In genomic region chr1:85326381-85326780, GRCh38 we compare ENCODE assay signal across 18 cellular contexts. TPM values are rescaled to one million over a fixed set of nuclear protein-coding genes. Genes with fewer than 3 reads are reported as not detected.
A peak's percentile ranks its signal among the peaks of the same experiment; 100 is the strongest.
DNase-seq lines count a peak whose midpoint lies in the region; ATAC-seq and TF ChIP-seq lines count a peak whose summit lies in the region.
"Had no signal": no experiment of that assay in that cellular context is flagged by ENCODE, and none has a peak within 500 bp of the region (broad histone marks: within the 10 kb centered on the region; RNA-seq: fewer than 3 reads in every experiment).

No MANE protein-coding gene starts in this region.

- no peaks in the 10 kb centered on the region; the same call in 1 of the 2 replicates for H3K9me2 ChIP-seq in HCT116 (ENCODE audit: insufficient read depth)

- no peak overlapping the region for H3K9ac ChIP-seq in HCT116 (ENCODE audit: low read length)

- CTCF ChIA-PET in HCT116 (lab: Charles Lee): no interaction called here

- H3K4me1 ChIP-seq in HCT116 (ENCODE audit: control insufficient read depth in 1 of 2, insufficient read depth in 2 of 2, low read length in 2 of 2): peaks cover 57 to 71% of the 10 kb centered on the region in 2 experiments
- peaks cover 13% of the 10 kb centered on the region for H3K4me1 ChIP-seq in mucosa of descending colon (ENCODE audit: low read depth)
- H3K4me1 ChIP-seq in effector memory CD4-positive, alpha-beta T cell (ENCODE audit: control insufficient read depth, insufficient read depth, low read length, poor library complexity, severe bottlenecking): no peaks in the 10 kb centered on the region
- peaks cover 12 to 36% (median 27%) of the 10 kb centered on the region in 12 donors for H3K4me1 ChIP-seq in heart left ventricle

- intact Hi-C loops in HCT116 (cut with micrococcal nuclease): no loop called here
- intact Hi-C loops in mucosa of descending colon (cut with DNase I, micrococcal nuclease): no loop called here
- intact Hi-C loops in heart left ventricle (cut with DNase I): no loop called here

- no peaks in the 10 kb centered on the region for H4K20me1 ChIP-seq in HCT116 (ENCODE audit: insufficient read depth)

- no peak overlapping the region for H2AFZ ChIP-seq in HCT116 (ENCODE audit: low read depth, low read length, poor library complexity, severe bottlenecking)

- no peak overlapping the region for H3K4me3 ChIP-seq in HCT116 (replicated peaks in 1 of 2; ENCODE audit: low read depth in 1 of 2, low read length in 2 of 2)
- H3K4me3 ChIP-seq in epithelial cell of esophagus (ENCODE audit: low read length): no peak overlapping the region
- no peak overlapping the region for H3K4me3 ChIP-seq in mucosa of descending colon
- no peak overlapping the region for H3K4me3 ChIP-seq in effector memory CD4-positive, alpha-beta T cell (ENCODE audit: insufficient read depth, low read depth, low read length, poor library complexity, severe bottlenecking)
- no peak overlapping the region for H3K4me3 ChIP-seq in heart left ventricle
- H3K4me3 ChIP-seq: K562, MG63, SK-N-MC had no signal

- H3K27me3 ChIP-seq in HCT116 (ENCODE audit: insufficient read depth, low read length) (no peaks in the 10 kb centered on the region), heart left ventricle (no peaks in the 10 kb centered on the region)
- no peaks in the 10 kb centered on the region for H3K27me3 ChIP-seq in effector memory CD4-positive, alpha-beta T cell (replicated peaks; ENCODE audit: control insufficient read depth, insufficient read depth, low read length, poor library complexity, severe bottlenecking)
- H3K27me3 ChIP-seq: MG63 had no signal

- H3K4me2 ChIP-seq in HCT116 (ENCODE audit: low read length): peak overlapping the region; percentile 68

- RAD21 ChIA-PET in HCT116 (lab: Charles Lee; ENCODE audit: low non-redundant PET in 1 of 2, low total read pairs in 2 of 2, uncharacterized antibody in 2 of 2, unreplicated experiment in 2 of 2): no interaction called here

- TF ChIP-seq RAD21 in HCT116 (IDR thresholded peaks at IDR 0.05; ENCODE audit: low read depth): no peak

- no peak overlapping the region for H3K27ac ChIP-seq in HCT116 (ENCODE audit: low read depth, low read length)
- H3K27ac ChIP-seq in substantia nigra (ENCODE audit: low read depth, low read length, poor library complexity, severe bottlenecking): no peak overlapping the region
- no peak overlapping the region for H3K27ac ChIP-seq in effector memory CD4-positive, alpha-beta T cell (ENCODE audit: insufficient read depth, low read length, poor library complexity, severe bottlenecking)
- H3K27ac ChIP-seq in heart left ventricle: no peak overlapping the region
- H3K27ac ChIP-seq: C4-2B, SK-N-MC had no signal

- H3K9me3 ChIP-seq in HCT116 (ENCODE audit: control insufficient read depth in 1 of 2, insufficient read depth in 1 of 2, low read depth in 1 of 2, low read length in 2 of 2) (no peaks in the 10 kb centered on the region), mucosa of descending colon (no peaks in the 10 kb centered on the region), heart left ventricle (no peaks in the 10 kb centered on the region)
- H3K9me3 ChIP-seq in effector memory CD4-positive, alpha-beta T cell (ENCODE audit: control insufficient read depth, low read length): no peaks in the 10 kb centered on the region
- H3K9me3 ChIP-seq: MG63 had no signal

- TF ChIP-seq POLR2A in HCT116 (IDR thresholded peaks at IDR 0.05; ENCODE audit: borderline replicate concordance, extremely low read depth, insufficient read depth, insufficient read length): no peak
- TF ChIP-seq POLR2A in heart left ventricle (IDR thresholded peaks at IDR 0.05): no peak

- ATAC-seq in HCT116: no peak
- peak; percentile 6 for ATAC-seq in mucosa of descending colon
- no peak for ATAC-seq in heart left ventricle
- ATAC-seq: K562 had no signal

- no peak for DNase-seq in HCT116 (ENCODE audit: low read depth, low spot score)
- DNase-seq in NCI-H82 treated with DMSO at 0.1 percent for 48 hours (lab: John Stamatoyannopoulos, UW; ENCODE audit: unreplicated experiment): peak; percentile 42
- peak; percentile 17 for DNase-seq in epithelial cell of esophagus (ENCODE audit: low read depth)
- no peak for DNase-seq in mucosa of descending colon
- DNase-seq in substantia nigra (lab: John Stamatoyannopoulos, UW): no peak
- no peak for DNase-seq in effector memory CD4-positive, alpha-beta T cell
- DNase-seq in HCEC 1CT: no peak
- DNase-seq in heart left ventricle: no peak
- DNase-seq: CD8-positive, alpha-beta memory T cell; GDM1; MG63; NCI-H1436; NCI-H187 treated with DMSO at 0.1 percent for 48 hours; NCI-H510A; Right ventricle myocardium superior had no signal

- no peaks in the 10 kb centered on the region for H3K79me2 ChIP-seq in HCT116 (ENCODE audit: insufficient read depth, low read length)

- POLR2A ChIA-PET in HCT116 (lab: Charles Lee): interaction anchor here (0.5 to 1.4 kb wide), 2 partner anchors 255 to 1484 kb away, joined by 3 read pairs; no protein-coding TSS in a partner anchor

- BruUV-seq in HCT116 (replicated peaks; lab: Mats Ljungman, UMichigan): no TSS peak

- TF ChIP-seq CTCF in HCT116 (IDR thresholded peaks at IDR 0.05 in 2 of 3, conservative IDR thresholded peaks at IDR 0.05 in 1 of 3; ENCODE audit: borderline replicate concordance in 1 of 3, insufficient read depth in 1 of 3, low read depth in 2 of 3, low read length in 2 of 3): no peak
- TF ChIP-seq CTCF in epithelial cell of esophagus (IDR thresholded peaks at IDR 0.05; ENCODE audit: insufficient read depth, low read depth, low read length, missing control alignments): no peak
- no peak for TF ChIP-seq CTCF in mucosa of descending colon (IDR thresholded peaks at IDR 0.05)
- TF ChIP-seq CTCF in heart left ventricle (IDR thresholded peaks at IDR 0.05): no peak

- no peaks in the 10 kb centered on the region for H3K36me3 ChIP-seq in HCT116 (ENCODE audit: control insufficient read depth in 1 of 2, insufficient read depth in 2 of 2, low read length in 2 of 2)
- no peaks in the 10 kb centered on the region for H3K36me3 ChIP-seq in mucosa of descending colon (ENCODE audit: low read depth)
- no peaks in the 10 kb centered on the region for H3K36me3 ChIP-seq in effector memory CD4-positive, alpha-beta T cell (ENCODE audit: control insufficient read depth, insufficient read depth, low read length)
- no peaks in the 10 kb centered on the region for H3K36me3 ChIP-seq in heart left ventricle

- 77 to 89% (median 82%) methylated on average over 2 of the region's 2 CpGs for WGBS in heart left ventricle, 4 donors

TF ChIP-seq in HCT116, 20 proteins besides CTCF, POLR2A, EP300 and RAD21:
- TF ChIP-seq SP1 (IDR thresholded peaks at IDR 0.05; ENCODE audit: low read depth) (no peak), EZH2 (IDR thresholded peaks at IDR 0.05) (no peak), SRF (IDR thresholded peaks at IDR 0.05; ENCODE audit: low read depth) (0 out of 2 replicates have a peak, but pooled peaks have one; percentile 4), CEBPB (IDR thresholded peaks at IDR 0.05; ENCODE audit: low read depth) (no peak), JUND (IDR thresholded peaks at IDR 0.05) (0 out of 2 replicates have a peak, but pooled peaks have one; percentile 2), TCF7L2 (IDR thresholded peaks at IDR 0.05; ENCODE audit: borderline replicate concordance, extremely low read depth, insufficient read depth, insufficient read length) (no peak), MAX (IDR thresholded peaks at IDR 0.05) (peak; percentile 5; the same call in 1 of the 2 replicates), ZNF274 (IDR thresholded peaks at IDR 0.05; ENCODE audit: low read depth, low read length) (no peak)
TF ChIP-seq in HCT116: peak in this region for 3.

RNA-seq across cellular contexts. Expression of gene BCL10, which starts 49.9 kb away (rescaled TPM):
- total RNA-seq in HCT116 (2021; ENCODE audit: unreplicated experiment): 33.8 TPM
- polyA plus RNA-seq in HCT116 (2012): 10.7 and 12.1 TPM in 2 replicates
- 100 to 1,000 TPM in 2 of 3 donors, 10 to 100 TPM in 1; 63.5 to 128 (median 121) TPM for total RNA-seq in mucosa of descending colon
- 10 to 100 TPM in 4 of 9 donors, 1 to 10 TPM in 5; 6.9 to 20.4 (median 8.7) TPM for total RNA-seq in heart left ventricle
- polyA plus RNA-seq in heart left ventricle: 1 to 10 TPM; 3.4 to 5.9 TPM

Comparison
In these comparisons a context has a peak if more than half of its experiments do, and no peak if none do; other contexts are left out.
1. DNase-seq: peak in NCI-H82 treated with DMSO at 0.1 percent for 48 hours (single experiment) and epithelial cell of esophagus (single experiment); none in HCT116 (single experiment), mucosa of descending colon (0 of 3), substantia nigra (0 of 49), effector memory CD4-positive, alpha-beta T cell (0 of 3), HCEC 1CT (single experiment) and heart left ventricle (0 of 5).